ENCODE assay signal across 8 cellular contexts in genomic region chr3:100492059-100492809, GRCh38. TPM values are rescaled to one million over a fixed set of nuclear protein-coding genes. Genes with fewer than 3 reads are reported as not detected.
DNase-seq lines count a peak whose midpoint lies in the region; ATAC-seq and TF ChIP-seq lines count a peak whose summit lies in the region.

Gene TMEM45A, plus strand, starts transcription at chr3:100492619. Its CDS starts 62,593 bp downstream, at chr3:100555212.

- peak within 1 kb of the TSS; percentile 65 for H3K4me3 ChIP-seq in AG09309 (ENCODE audit: control insufficient read depth, low read depth, low read length)
- H3K4me3 ChIP-seq in coronary artery = peak within 1 kb of the TSS; percentile 79

- DNase-seq in AG09309 (ENCODE audit: low read depth) = peak; percentile 92
- peak; percentile 69 for DNase-seq in NCI-H345 treated with DMSO at 0.1 percent for 48 hours (lab: John Stamatoyannopoulos, UW; ENCODE audit: unreplicated experiment)
- DNase-seq in activated CD4-positive, alpha-beta T cell treated with anti-CD3 and anti-CD28 coated beads for 4 hours = peak; percentile 41 to 66
- peak; percentile 97 for DNase-seq in coronary artery (ENCODE audit: low spot score)
- peak; percentile 91 to 94 for DNase-seq in left colon
- peak; percentile 11 to 80 (median 65) for DNase-seq in stimulated activated CD4-positive, alpha-beta T cell treated with anti-CD3 and anti-CD28 coated beads, Interleukin-1b, Interleukin-23, amount 100 ng/mL, for 24 hours (ENCODE audit: low read depth in 4 of 4, low spot score in 1 of 4)

- intact Hi-C loops in left colon (cut with DNase I, micrococcal nuclease) = no loop called here

- TF ChIP-seq CTCF in AG09309 (IDR thresholded peaks at IDR 0.05; ENCODE audit: control insufficient read depth, insufficient read depth, low read depth, low read length, missing control alignments) (no peak), coronary artery (IDR thresholded peaks at IDR 0.05) (no peak)

- ATAC-seq in GM19035 (IDR thresholded peaks at IDR 0.05; ENCODE audit: unreplicated experiment) (peak; percentile 98), HG03280 (IDR thresholded peaks at IDR 0.05; ENCODE audit: unreplicated experiment) (peak; percentile 99), left colon (peak; percentile 100)

- peak within 1 kb of the TSS; percentile 76 to 92 for H3K27ac ChIP-seq in coronary artery

RNA-seq across cellular contexts. Expression of gene TMEM45A, which starts in this region (rescaled TPM):
- total RNA-seq in left colon = 1 to 10 TPM; 1.9 to 4.6 TPM

Comparison
In these comparisons a context has a peak if more than half of its experiments do, and no peak if none do; other contexts are left out.
1. Peak in every context shown above with its lines: DNase-seq, ATAC-seq, H3K4me3 ChIP-seq and H3K27ac ChIP-seq.